Comparison of ENCODE assay signal across 19 cellular contexts in genomic region chr3:100080573-100080972, GRCh38. TPM values are rescaled to one million over a fixed set of nuclear protein-coding genes. Genes with fewer than 3 reads are reported as not detected.
DNase-seq lines count a peak whose midpoint lies in the region; ATAC-seq and TF ChIP-seq lines count a peak whose summit lies in the region.
"Had no signal": no experiment of that assay in that cellular context is flagged by ENCODE, and none has a peak within 500 bp of the region (broad histone marks: within the 10 kb centered on the region; RNA-seq: fewer than 3 reads in every experiment).

No MANE protein-coding gene starts in this region.

- H3K27me3 ChIP-seq in right cardiac atrium (ENCODE audit: control insufficient read depth, insufficient read depth) (no peaks in the 10 kb centered on the region), left ventricle myocardium inferior (ENCODE audit: low read depth) (no peaks in the 10 kb centered on the region), osteoblast (ENCODE audit: insufficient read depth, low read length) (no peaks in the 10 kb centered on the region)
- H3K27me3 ChIP-seq: colonic mucosa had no signal

- peak overlapping the region; percentile 35 for H3K4me2 ChIP-seq in osteoblast (ENCODE audit: insufficient read depth, low read length)

- H3K4me1 ChIP-seq in right cardiac atrium (ENCODE audit: control insufficient read depth, insufficient read depth, low read length) (peaks cover 4% of the 10 kb centered on the region), left ventricle myocardium inferior (peaks cover 26% of the 10 kb centered on the region), osteoblast (ENCODE audit: insufficient read depth, low read length) (peaks cover 21% of the 10 kb centered on the region), mucosa of descending colon (ENCODE audit: low read depth) (peaks cover 9% of the 10 kb centered on the region)

- intact Hi-C loops in right cardiac atrium (cut with DNase I) (no loop called here), left ventricle myocardium inferior (cut with micrococcal nuclease) (no loop called here), mucosa of descending colon (cut with DNase I, micrococcal nuclease) (no loop called here)

- peak overlapping the region; percentile 27 for H2AFZ ChIP-seq in osteoblast (ENCODE audit: low read length)

- H3K9me3 ChIP-seq in right cardiac atrium (ENCODE audit: control insufficient read depth, low read length) (no peaks in the 10 kb centered on the region), left ventricle myocardium inferior (replicated peaks) (no peaks in the 10 kb centered on the region), osteoblast (ENCODE audit: low read depth, low read length) (no peaks in the 10 kb centered on the region), mucosa of descending colon (no peaks in the 10 kb centered on the region)
- H3K9me3 ChIP-seq: colonic mucosa had no signal

- no peak for TF ChIP-seq CTCF in left ventricle myocardium inferior (IDR thresholded peaks at IDR 0.05; ENCODE audit: borderline replicate concordance)
- no peak for TF ChIP-seq CTCF in fibroblast of the aortic adventitia (IDR thresholded peaks at IDR 0.05; ENCODE audit: insufficient read depth, low read length)
- no peak for TF ChIP-seq CTCF in osteoblast (IDR thresholded peaks at IDR 0.05; ENCODE audit: extremely low read depth, low read depth, low read length)
- no peak for TF ChIP-seq CTCF in mucosa of descending colon (IDR thresholded peaks at IDR 0.05)

- no peaks in the 10 kb centered on the region for H4K20me1 ChIP-seq in osteoblast (ENCODE audit: insufficient read depth, low read length)

- ATAC-seq in right cardiac atrium: peak in 1 of 2 donors; percentile 53
- no peak for ATAC-seq in mucosa of descending colon
- no peak for ATAC-seq in SK-N-SH treated with all-trans-retinoic acid at 6 μM for 48 hours
- ATAC-seq: activated T-helper 17 cell treated with anti-CD3 and anti-CD28 coated beads, Interleukin-2, amount 50 U/mL, for 72 hours had no signal

- no peaks in the 10 kb centered on the region for H3K79me2 ChIP-seq in osteoblast (ENCODE audit: insufficient read depth, low read length)

- H3K36me3 ChIP-seq in left ventricle myocardium inferior (no peaks in the 10 kb centered on the region), osteoblast (ENCODE audit: insufficient read depth, low read length) (no peaks in the 10 kb centered on the region), mucosa of descending colon (ENCODE audit: low read depth) (no peaks in the 10 kb centered on the region)
- H3K36me3 ChIP-seq: colonic mucosa, WERI-Rb-1 had no signal

- no peak for DNase-seq in right cardiac atrium
- no peak for DNase-seq in left ventricle myocardium inferior
- peak; percentile 78 for DNase-seq in fibroblast of the aortic adventitia (ENCODE audit: low read depth)
- no peak for DNase-seq in osteoblast (ENCODE audit: insufficient read length, low spot score, missing footprints)
- DNase-seq in mucosa of descending colon: no peak
- no peak for DNase-seq in NCI-H1048 (lab: John Stamatoyannopoulos, UW)
- DNase-seq in OCI-M2 (lab: John Stamatoyannopoulos, UW; ENCODE audit: unreplicated experiment): no peak
- DNase-seq: activated CD4-positive, alpha-beta T cell treated with anti-CD3 and anti-CD28 coated beads, Interleukin-2, amount 10 ng/mL, durations not matched to agents 7 days and 5 days; colonic mucosa; midbrain; NCI-H1417 treated with DMSO at 0.1 percent for 48 hours; NCI-H510A; RPMI8226; stimulated activated CD4-positive, alpha-beta T cell treated with anti-CD3 and anti-CD28 coated beads, Interleukin-4, amount 100 ng/mL, for 4 hours; trophoblast cell; WERI-Rb-1 had no signal

- H3K27ac ChIP-seq in right cardiac atrium (ENCODE audit: low read length) (peak overlapping the region; percentile 72), left ventricle myocardium inferior (replicated peaks) (no peak overlapping the region), osteoblast (ENCODE audit: low read depth, low read length) (peak overlapping the region; percentile 64)
- H3K27ac ChIP-seq: colonic mucosa, SK-N-MC, WERI-Rb-1 had no signal

- WGBS in right cardiac atrium: 45% methylated on average over 2 of the region's 2 CpGs

- H3K4me3 ChIP-seq in right cardiac atrium (ENCODE audit: low read length): no peak overlapping the region
- H3K4me3 ChIP-seq in left ventricle myocardium inferior: no peak overlapping the region
- no peak overlapping the region for H3K4me3 ChIP-seq in fibroblast of the aortic adventitia (ENCODE audit: low read depth, low read length)
- H3K4me3 ChIP-seq in osteoblast (ENCODE audit: insufficient read depth, low read length): no peak overlapping the region
- H3K4me3 ChIP-seq in mucosa of descending colon: no peak overlapping the region
- H3K4me3 ChIP-seq: colonic mucosa, SK-N-MC had no signal

TF ChIP-seq in SK-N-SH treated with all-trans-retinoic acid at 6 μM for 48 hours, 23 proteins besides CTCF, POLR2A, EP300 and RAD21:
- TF ChIP-seq GLIS3 (CRISPR knock-in tag; IDR thresholded peaks at IDR 0.05) (no peak), CREB5 (CRISPR knock-in tag; IDR thresholded peaks at IDR 0.05; ENCODE audit: low read depth) (no peak), CSRNP3 (CRISPR knock-in tag; IDR thresholded peaks at IDR 0.05) (no peak), ZFP3 (CRISPR knock-in tag; IDR thresholded peaks at IDR 0.05) (no peak)

RNA-seq across cellular contexts. Expression of gene FILIP1L, which starts 33.7 kb away (rescaled TPM):
- total RNA-seq in right cardiac atrium: 10 to 100 TPM; 53.6 to 88.3 (median 68.7) TPM
- polyA plus RNA-seq in right cardiac atrium: 42.2 TPM
- 84.9 TPM for total RNA-seq in left ventricle myocardium inferior
- 15.2 and 34.3 TPM in 2 replicates for total RNA-seq in fibroblast of the aortic adventitia (ENCODE audit: low replicate concordance)
- total RNA-seq in osteoblast: 5.8 and 5.9 TPM in 2 replicates
- 10 to 100 TPM in 2 of 3 donors, 1 to 10 TPM in 1; 8.9 to 37.0 (median 17.1) TPM for total RNA-seq in mucosa of descending colon
